ENCODE assay signal across 8 cellular contexts in genomic region chr19:50922316-50922853, GRCh38. TPM values are rescaled to one million over a fixed set of nuclear protein-coding genes. Genes with fewer than 3 reads are reported as not detected.
A peak's percentile ranks its signal among the peaks of the same experiment; 100 is the strongest.
DNase-seq lines count a peak whose midpoint lies in the region; ATAC-seq and TF ChIP-seq lines count a peak whose summit lies in the region.

No MANE protein-coding gene starts in this region.

- H3K36me3 ChIP-seq in MG63 (no peaks in the 10 kb centered on the region), neutrophil (no peaks in the 10 kb centered on the region)

- H3K27me3 ChIP-seq in MG63 = peaks cover 42% of the 10 kb centered on the region
- peaks cover 44% of the 10 kb centered on the region for H3K27me3 ChIP-seq in neutrophil

- H3K4me3 ChIP-seq in MG63 (no peak overlapping the region), foreskin fibroblast (ENCODE audit: low read depth in 1 of 2, low read length in 2 of 2) (no peak overlapping the region), neutrophil (ENCODE audit: low read depth in 1 of 2, low read length in 1 of 2) (no peak overlapping the region)

- DNase-seq in AG09319 (ENCODE audit: extremely low read depth, low read depth) (peak; percentile 37), MG63 (peak; percentile 72), RPMI8226 (peak; percentile 90), foreskin fibroblast (peak; percentile 48 to 87), substantia nigra (lab: John Stamatoyannopoulos, UW) (peak in 42 of 49 donors; percentile 3 to 77 (median 46))
- DNase-seq in activated T-helper 1 cell treated with anti-CD3 and anti-CD28 coated beads, Interleukin-2, amount 50 U/mL, for 16 hours (ENCODE audit: low read depth in 1 of 2, low spot score in 1 of 2) = peak; percentile 35 to 57

- ATAC-seq in GM19035 (IDR thresholded peaks at IDR 0.05; ENCODE audit: unreplicated experiment) = peak; percentile 71

- H3K27ac ChIP-seq in neutrophil (no peak overlapping the region), substantia nigra (ENCODE audit: low read depth, low read length, poor library complexity, severe bottlenecking) (no peak overlapping the region)

- TF ChIP-seq CTCF in AG09319 (IDR thresholded peaks at IDR 0.05; ENCODE audit: low read depth, low read length) (peak; percentile 84), foreskin fibroblast (IDR thresholded peaks at IDR 0.05; ENCODE audit: low read depth, low read length) (peak; percentile 78), neutrophil (IDR thresholded peaks at IDR 0.05) (peak; percentile 68)

- H3K4me1 ChIP-seq in neutrophil (ENCODE audit: control insufficient read depth in 1 of 2, insufficient read depth in 1 of 2, low read depth in 1 of 2, low read length in 1 of 2) = no peaks in the 10 kb centered on the region

- no peaks in the 10 kb centered on the region for H3K9me3 ChIP-seq in MG63
- H3K9me3 ChIP-seq in neutrophil = no peaks in the 10 kb centered on the region

RNA-seq across cellular contexts. Expression of gene KLK4, which starts 11.2 kb away (rescaled TPM):
- not detected in 2 replicates for total RNA-seq in MG63 (2014; rRNA removed; shearing (Covaris generic); ENCODE audit: low replicate concordance)

RNA-seq across cellular contexts. Expression of gene KLK5, which starts 30.5 kb away (rescaled TPM):
- 278 and 454 TPM in 2 replicates for total RNA-seq in MG63 (2014; rRNA removed; shearing (Covaris generic); ENCODE audit: low replicate concordance)

RNA-seq across cellular contexts. Expression of gene KLK6, which starts 47.0 kb away (rescaled TPM):
- 4.8 and 8.5 TPM in 2 replicates for total RNA-seq in MG63 (2014; rRNA removed; shearing (Covaris generic); ENCODE audit: low replicate concordance)

RNA-seq across cellular contexts. Expression of gene KLK2, which starts 49.1 kb away (rescaled TPM):
- total RNA-seq in MG63 (2014; rRNA removed; shearing (Covaris generic); ENCODE audit: low replicate concordance) = not detected in 2 replicates

Comparison
In these comparisons a context has a peak if more than half of its experiments do, and no peak if none do; other contexts are left out.
1. DNase-seq: peak in every context shown above with its lines; median percentile 90 in RPMI8226; 72 in MG63; 68 in foreskin fibroblast; 46 in activated T-helper 1 cell treated with anti-CD3 and anti-CD28 coated beads, Interleukin-2, amount 50 U/mL, for 16 hours; 46 in substantia nigra; 37 in AG09319.